ENCODE assay signal across 1 cellular context in genomic region chr11:111173221-111173620, GRCh38.
TF ChIP-seq lines count a peak whose summit lies in the region.

No MANE protein-coding gene starts in this region.

TF ChIP-seq in WTC11, 78 proteins besides CTCF, POLR2A, EP300 and RAD21 (continued from another document):
- TF ChIP-seq ZNF671 (CRISPR knock-in tag; IDR thresholded peaks at IDR 0.05) = no peak
- TF ChIP-seq ZNF396 (CRISPR knock-in tag; IDR thresholded peaks at IDR 0.05; ENCODE audit: borderline replicate concordance) = no peak
